In the genomic region with DNA sequence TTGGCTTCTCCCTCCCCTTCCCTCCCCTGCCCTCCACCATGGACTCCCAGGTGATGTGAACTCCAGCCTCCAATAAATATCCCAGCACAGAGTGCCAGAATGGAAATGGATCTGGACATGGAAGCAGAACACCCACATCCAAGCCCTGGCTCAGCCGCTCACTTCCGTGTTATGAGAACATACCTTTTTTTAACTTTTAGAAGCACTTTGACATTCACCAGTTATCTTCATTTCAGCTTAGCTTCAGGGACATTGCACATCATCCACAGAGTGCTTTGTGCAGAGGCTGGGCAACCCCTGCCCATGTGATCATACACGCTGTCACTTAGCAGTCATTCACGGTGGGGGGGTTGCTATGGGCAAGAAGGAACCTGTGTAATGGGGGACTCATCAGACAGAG, we compare ENCODE assay signal across 1 cellular context.
TF ChIP-seq lines count a peak whose summit lies in the region.

No MANE protein-coding gene starts in this region.

TF ChIP-seq in HepG2, 621 proteins besides CTCF, POLR2A, EP300 and RAD21:
- TF ChIP-seq, protein P1, sequence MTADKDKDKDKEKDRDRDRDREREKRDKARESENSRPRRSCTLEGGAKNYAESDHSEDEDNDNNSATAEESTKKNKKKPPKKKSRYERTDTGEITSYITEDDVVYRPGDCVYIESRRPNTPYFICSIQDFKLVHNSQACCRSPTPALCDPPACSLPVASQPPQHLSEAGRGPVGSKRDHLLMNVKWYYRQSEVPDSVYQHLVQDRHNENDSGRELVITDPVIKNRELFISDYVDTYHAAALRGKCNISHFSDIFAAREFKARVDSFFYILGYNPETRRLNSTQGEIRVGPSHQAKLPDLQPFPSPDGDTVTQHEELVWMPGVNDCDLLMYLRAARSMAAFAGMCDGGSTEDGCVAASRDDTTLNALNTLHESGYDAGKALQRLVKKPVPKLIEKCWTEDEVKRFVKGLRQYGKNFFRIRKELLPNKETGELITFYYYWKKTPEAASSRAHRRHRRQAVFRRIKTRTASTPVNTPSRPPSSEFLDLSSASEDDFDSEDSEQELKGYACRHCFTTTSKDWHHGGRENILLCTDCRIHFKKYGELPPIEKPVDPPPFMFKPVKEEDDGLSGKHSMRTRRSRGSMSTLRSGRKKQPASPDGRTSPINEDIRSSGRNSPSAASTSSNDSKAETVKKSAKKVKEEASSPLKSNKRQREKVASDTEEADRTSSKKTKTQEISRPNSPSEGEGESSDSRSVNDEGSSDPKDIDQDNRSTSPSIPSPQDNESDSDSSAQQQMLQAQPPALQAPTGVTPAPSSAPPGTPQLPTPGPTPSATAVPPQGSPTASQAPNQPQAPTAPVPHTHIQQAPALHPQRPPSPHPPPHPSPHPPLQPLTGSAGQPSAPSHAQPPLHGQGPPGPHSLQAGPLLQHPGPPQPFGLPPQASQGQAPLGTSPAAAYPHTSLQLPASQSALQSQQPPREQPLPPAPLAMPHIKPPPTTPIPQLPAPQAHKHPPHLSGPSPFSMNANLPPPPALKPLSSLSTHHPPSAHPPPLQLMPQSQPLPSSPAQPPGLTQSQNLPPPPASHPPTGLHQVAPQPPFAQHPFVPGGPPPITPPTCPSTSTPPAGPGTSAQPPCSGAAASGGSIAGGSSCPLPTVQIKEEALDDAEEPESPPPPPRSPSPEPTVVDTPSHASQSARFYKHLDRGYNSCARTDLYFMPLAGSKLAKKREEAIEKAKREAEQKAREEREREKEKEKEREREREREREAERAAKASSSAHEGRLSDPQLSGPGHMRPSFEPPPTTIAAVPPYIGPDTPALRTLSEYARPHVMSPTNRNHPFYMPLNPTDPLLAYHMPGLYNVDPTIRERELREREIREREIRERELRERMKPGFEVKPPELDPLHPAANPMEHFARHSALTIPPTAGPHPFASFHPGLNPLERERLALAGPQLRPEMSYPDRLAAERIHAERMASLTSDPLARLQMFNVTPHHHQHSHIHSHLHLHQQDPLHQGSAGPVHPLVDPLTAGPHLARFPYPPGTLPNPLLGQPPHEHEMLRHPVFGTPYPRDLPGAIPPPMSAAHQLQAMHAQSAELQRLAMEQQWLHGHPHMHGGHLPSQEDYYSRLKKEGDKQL (CRISPR knock-in tag; IDR thresholded peaks at IDR 0.05; ENCODE audit: low read depth) = no peak
- TF ChIP-seq CBX1 (IDR thresholded peaks at IDR 0.05; ENCODE audit: low read depth) (no peak), SP5 (CRISPR knock-in tag; IDR thresholded peaks at IDR 0.05; ENCODE audit: borderline replicate concordance, low read depth) (no peak), HCFC1 (IDR thresholded peaks at IDR 0.05; ENCODE audit: low read depth, low read length) (no peak), ATF1 (CRISPR knock-in tag; IDR thresholded peaks at IDR 0.05) (no peak), GATA4 (IDR thresholded peaks at IDR 0.05; ENCODE audit: borderline replicate concordance, low read depth) (no peak), RXRB (CRISPR knock-in tag; IDR thresholded peaks at IDR 0.05; ENCODE audit: borderline replicate concordance) (no peak)
